Comparison of ENCODE assay signal across 1 cellular context in the genomic region with DNA sequence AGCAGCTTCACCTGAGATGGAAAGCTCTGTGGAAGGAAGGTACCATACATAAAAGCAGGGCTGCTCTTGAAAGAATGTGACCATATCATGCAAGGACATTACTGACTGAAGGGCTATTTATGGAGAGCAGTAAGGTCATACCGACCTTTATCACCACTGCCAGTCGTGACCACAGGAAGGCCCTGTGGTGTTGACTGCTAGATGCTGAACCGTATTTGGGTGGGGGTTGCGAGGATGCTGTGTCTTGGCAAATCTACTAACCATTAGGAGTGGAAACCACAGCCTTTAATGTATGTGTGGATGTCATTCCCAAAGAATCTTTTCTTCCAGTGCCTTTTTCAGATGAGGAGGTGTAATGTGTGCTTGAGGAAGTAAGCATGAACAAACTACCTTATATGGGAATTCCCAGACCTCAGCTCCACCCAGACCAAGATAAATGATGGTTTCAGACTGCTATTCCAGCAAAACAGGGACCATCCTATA.
TF ChIP-seq lines count a peak whose summit lies in the region.

No MANE protein-coding gene starts in this region.

TF ChIP-seq in GM12878, 131 proteins besides CTCF, POLR2A, EP300 and RAD21 (continued from another document and continues in another):
- TF ChIP-seq, protein P1, sequence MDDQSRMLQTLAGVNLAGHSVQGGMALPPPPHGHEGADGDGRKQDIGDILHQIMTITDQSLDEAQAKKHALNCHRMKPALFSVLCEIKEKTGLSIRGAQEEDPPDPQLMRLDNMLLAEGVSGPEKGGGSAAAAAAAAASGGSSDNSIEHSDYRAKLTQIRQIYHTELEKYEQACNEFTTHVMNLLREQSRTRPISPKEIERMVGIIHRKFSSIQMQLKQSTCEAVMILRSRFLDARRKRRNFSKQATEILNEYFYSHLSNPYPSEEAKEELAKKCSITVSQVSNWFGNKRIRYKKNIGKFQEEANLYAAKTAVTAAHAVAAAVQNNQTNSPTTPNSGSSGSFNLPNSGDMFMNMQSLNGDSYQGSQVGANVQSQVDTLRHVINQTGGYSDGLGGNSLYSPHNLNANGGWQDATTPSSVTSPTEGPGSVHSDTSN (IDR thresholded peaks at IDR 0.05; ENCODE audit: insufficient replicate concordance, low read depth, low read length) = no peak
- TF ChIP-seq MEF2A (IDR thresholded peaks at IDR 0.05; ENCODE audit: insufficient read depth, low read depth, low read length) (peak; percentile 79; the same call in 1 of the 2 replicates), EZH2 (IDR thresholded peaks at IDR 0.05; ENCODE audit: borderline replicate concordance, control insufficient read depth, low read depth, low read length) (no peak), RELA (IDR thresholded peaks at IDR 0.05; ENCODE audit: borderline replicate concordance, partially characterized antibody) (no peak), NFYA (IDR thresholded peaks at IDR 0.05; ENCODE audit: borderline replicate concordance, low read depth, low read length) (no peak), BACH1 (IDR thresholded peaks at IDR 0.05; ENCODE audit: borderline replicate concordance) (peak; percentile 50; the same call in 1 of the 2 replicates), PAX5 (IDR thresholded peaks at IDR 0.05; ENCODE audit: borderline replicate concordance, low read depth, low read length) (peak; percentile 82; the same call in 1 of the 2 replicates), CHD2 (IDR thresholded peaks at IDR 0.05; ENCODE audit: borderline replicate concordance, low read depth, low read length) (0 out of 2 replicates have a peak, but pooled peaks have one; percentile 60), FOXM1 (IDR thresholded peaks at IDR 0.05; ENCODE audit: low read depth, low read length) (peak; percentile 48; the same call in 1 of the 2 replicates), SPI1 (IDR thresholded peaks at IDR 0.05; ENCODE audit: borderline replicate concordance, insufficient read depth, low read depth, low read length) (no peak), FOS (IDR thresholded peaks at IDR 0.05; ENCODE audit: borderline replicate concordance, extremely low read depth, insufficient read length) (no peak), CBX5 (IDR thresholded peaks at IDR 0.05; ENCODE audit: low read depth) (no peak), ATF7 (IDR thresholded peaks at IDR 0.05; ENCODE audit: low read depth) (peak; percentile 58), MTA2 (IDR thresholded peaks at IDR 0.05; ENCODE audit: low read depth) (peak; percentile 49), NR2F1 (conservative IDR thresholded peaks at IDR 0.05) (peak; percentile 74), SUPT20H (IDR thresholded peaks at IDR 0.05; ENCODE audit: borderline replicate concordance, control insufficient read depth, low read depth, low read length) (no peak), ZBED1 (IDR thresholded peaks at IDR 0.05; ENCODE audit: borderline replicate concordance) (peak; percentile 77; the same call in 1 of the 2 replicates), YY1 (IDR thresholded peaks at IDR 0.05; ENCODE audit: low read depth, low read length) (no peak), ETV6 (conservative IDR thresholded peaks at IDR 0.05 in 1 of 2, IDR thresholded peaks at IDR 0.05 in 1 of 2; ENCODE audit: borderline replicate concordance in 1 of 2, low read depth in 1 of 2) (peak in 1 of 2 experiments; percentile 44; a peak in 1 of 4 replicates), GABPA (IDR thresholded peaks at IDR 0.05; ENCODE audit: low read depth) (no peak), FOXK2 (IDR thresholded peaks at IDR 0.05) (no peak), MXI1 (IDR thresholded peaks at IDR 0.05; ENCODE audit: low read depth, low read length) (no peak), TCF7 (IDR thresholded peaks at IDR 0.05; ENCODE audit: borderline replicate concordance) (no peak), PAX8 (IDR thresholded peaks at IDR 0.05) (no peak), IRF4 (IDR thresholded peaks at IDR 0.05; ENCODE audit: low read depth, low read length) (0 out of 2 replicates have a peak, but pooled peaks have one; percentile 34), MEF2B (IDR thresholded peaks at IDR 0.05; ENCODE audit: partially characterized antibody, poor library complexity, severe bottlenecking) (peak; percentile 64), SUZ12 (IDR thresholded peaks at IDR 0.05; ENCODE audit: unreplicated experiment) (no peak), SMAD5 (IDR thresholded peaks at IDR 0.05; ENCODE audit: low read depth) (no peak), JUND (IDR thresholded peaks at IDR 0.05; ENCODE audit: low read depth, low read length) (no peak), RBBP5 (conservative IDR thresholded peaks at IDR 0.05) (no peak), RUNX3 (IDR thresholded peaks at IDR 0.05; ENCODE audit: low read length) (peak; percentile 96), IKZF1 (conservative IDR thresholded peaks at IDR 0.05) (peak; percentile 90), SMAD1 (IDR thresholded peaks at IDR 0.05; ENCODE audit: low read depth, partially characterized antibody) (no peak), ESRRA (IDR thresholded peaks at IDR 0.05; ENCODE audit: low read length) (peak; percentile 76; the same call in 1 of the 2 replicates), DPF2 (IDR thresholded peaks at IDR 0.05) (peak; percentile 74), IKZF2 (IDR thresholded peaks at IDR 0.05) (peak; percentile 76), NFIC (IDR thresholded peaks at IDR 0.05; ENCODE audit: low read depth, low read length) (peak; percentile 58; the same call in 1 of the 2 replicates)
- TF ChIP-seq, protein P2, sequence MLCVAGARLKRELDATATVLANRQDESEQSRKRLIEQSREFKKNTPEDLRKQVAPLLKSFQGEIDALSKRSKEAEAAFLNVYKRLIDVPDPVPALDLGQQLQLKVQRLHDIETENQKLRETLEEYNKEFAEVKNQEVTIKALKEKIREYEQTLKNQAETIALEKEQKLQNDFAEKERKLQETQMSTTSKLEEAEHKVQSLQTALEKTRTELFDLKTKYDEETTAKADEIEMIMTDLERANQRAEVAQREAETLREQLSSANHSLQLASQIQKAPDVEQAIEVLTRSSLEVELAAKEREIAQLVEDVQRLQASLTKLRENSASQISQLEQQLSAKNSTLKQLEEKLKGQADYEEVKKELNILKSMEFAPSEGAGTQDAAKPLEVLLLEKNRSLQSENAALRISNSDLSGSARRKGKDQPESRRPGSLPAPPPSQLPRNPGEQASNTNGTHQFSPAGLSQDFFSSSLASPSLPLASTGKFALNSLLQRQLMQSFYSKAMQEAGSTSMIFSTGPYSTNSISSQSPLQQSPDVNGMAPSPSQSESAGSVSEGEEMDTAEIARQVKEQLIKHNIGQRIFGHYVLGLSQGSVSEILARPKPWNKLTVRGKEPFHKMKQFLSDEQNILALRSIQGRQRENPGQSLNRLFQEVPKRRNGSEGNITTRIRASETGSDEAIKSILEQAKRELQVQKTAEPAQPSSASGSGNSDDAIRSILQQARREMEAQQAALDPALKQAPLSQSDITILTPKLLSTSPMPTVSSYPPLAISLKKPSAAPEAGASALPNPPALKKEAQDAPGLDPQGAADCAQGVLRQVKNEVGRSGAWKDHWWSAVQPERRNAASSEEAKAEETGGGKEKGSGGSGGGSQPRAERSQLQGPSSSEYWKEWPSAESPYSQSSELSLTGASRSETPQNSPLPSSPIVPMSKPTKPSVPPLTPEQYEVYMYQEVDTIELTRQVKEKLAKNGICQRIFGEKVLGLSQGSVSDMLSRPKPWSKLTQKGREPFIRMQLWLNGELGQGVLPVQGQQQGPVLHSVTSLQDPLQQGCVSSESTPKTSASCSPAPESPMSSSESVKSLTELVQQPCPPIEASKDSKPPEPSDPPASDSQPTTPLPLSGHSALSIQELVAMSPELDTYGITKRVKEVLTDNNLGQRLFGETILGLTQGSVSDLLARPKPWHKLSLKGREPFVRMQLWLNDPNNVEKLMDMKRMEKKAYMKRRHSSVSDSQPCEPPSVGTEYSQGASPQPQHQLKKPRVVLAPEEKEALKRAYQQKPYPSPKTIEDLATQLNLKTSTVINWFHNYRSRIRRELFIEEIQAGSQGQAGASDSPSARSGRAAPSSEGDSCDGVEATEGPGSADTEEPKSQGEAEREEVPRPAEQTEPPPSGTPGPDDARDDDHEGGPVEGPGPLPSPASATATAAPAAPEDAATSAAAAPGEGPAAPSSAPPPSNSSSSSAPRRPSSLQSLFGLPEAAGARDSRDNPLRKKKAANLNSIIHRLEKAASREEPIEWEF (IDR thresholded peaks at IDR 0.05; ENCODE audit: insufficient replicate concordance, low read depth, low read length) = no peak
- TF ChIP-seq, protein P3, sequence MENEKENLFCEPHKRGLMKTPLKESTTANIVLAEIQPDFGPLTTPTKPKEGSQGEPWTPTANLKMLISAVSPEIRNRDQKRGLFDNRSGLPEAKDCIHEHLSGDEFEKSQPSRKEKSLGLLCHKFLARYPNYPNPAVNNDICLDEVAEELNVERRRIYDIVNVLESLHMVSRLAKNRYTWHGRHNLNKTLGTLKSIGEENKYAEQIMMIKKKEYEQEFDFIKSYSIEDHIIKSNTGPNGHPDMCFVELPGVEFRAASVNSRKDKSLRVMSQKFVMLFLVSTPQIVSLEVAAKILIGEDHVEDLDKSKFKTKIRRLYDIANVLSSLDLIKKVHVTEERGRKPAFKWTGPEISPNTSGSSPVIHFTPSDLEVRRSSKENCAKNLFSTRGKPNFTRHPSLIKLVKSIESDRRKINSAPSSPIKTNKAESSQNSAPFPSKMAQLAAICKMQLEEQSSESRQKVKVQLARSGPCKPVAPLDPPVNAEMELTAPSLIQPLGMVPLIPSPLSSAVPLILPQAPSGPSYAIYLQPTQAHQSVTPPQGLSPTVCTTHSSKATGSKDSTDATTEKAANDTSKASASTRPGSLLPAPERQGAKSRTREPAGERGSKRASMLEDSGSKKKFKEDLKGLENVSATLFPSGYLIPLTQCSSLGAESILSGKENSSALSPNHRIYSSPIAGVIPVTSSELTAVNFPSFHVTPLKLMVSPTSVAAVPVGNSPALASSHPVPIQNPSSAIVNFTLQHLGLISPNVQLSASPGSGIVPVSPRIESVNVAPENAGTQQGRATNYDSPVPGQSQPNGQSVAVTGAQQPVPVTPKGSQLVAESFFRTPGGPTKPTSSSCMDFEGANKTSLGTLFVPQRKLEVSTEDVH (IDR thresholded peaks at IDR 0.05; ENCODE audit: low read depth, partially characterized antibody) = no peak
- TF ChIP-seq, protein P4, sequence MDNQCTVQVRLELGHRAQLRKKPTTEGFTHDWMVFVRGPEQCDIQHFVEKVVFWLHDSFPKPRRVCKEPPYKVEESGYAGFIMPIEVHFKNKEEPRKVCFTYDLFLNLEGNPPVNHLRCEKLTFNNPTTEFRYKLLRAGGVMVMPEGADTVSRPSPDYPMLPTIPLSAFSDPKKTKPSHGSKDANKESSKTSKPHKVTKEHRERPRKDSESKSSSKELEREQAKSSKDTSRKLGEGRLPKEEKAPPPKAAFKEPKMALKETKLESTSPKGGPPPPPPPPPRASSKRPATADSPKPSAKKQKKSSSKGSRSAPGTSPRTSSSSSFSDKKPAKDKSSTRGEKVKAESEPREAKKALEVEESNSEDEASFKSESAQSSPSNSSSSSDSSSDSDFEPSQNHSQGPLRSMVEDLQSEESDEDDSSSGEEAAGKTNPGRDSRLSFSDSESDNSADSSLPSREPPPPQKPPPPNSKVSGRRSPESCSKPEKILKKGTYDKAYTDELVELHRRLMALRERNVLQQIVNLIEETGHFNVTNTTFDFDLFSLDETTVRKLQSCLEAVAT (IDR thresholded peaks at IDR 0.05) = peak; percentile 32; the same call in 1 of the 2 replicates
- TF ChIP-seq, protein P5, sequence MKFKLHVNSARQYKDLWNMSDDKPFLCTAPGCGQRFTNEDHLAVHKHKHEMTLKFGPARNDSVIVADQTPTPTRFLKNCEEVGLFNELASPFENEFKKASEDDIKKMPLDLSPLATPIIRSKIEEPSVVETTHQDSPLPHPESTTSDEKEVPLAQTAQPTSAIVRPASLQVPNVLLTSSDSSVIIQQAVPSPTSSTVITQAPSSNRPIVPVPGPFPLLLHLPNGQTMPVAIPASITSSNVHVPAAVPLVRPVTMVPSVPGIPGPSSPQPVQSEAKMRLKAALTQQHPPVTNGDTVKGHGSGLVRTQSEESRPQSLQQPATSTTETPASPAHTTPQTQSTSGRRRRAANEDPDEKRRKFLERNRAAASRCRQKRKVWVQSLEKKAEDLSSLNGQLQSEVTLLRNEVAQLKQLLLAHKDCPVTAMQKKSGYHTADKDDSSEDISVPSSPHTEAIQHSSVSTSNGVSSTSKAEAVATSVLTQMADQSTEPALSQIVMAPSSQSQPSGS (IDR thresholded peaks at IDR 0.05; ENCODE audit: low read length) = 0 out of 2 replicates have a peak, but pooled peaks have one; percentile 31
- TF ChIP-seq, protein P6, sequence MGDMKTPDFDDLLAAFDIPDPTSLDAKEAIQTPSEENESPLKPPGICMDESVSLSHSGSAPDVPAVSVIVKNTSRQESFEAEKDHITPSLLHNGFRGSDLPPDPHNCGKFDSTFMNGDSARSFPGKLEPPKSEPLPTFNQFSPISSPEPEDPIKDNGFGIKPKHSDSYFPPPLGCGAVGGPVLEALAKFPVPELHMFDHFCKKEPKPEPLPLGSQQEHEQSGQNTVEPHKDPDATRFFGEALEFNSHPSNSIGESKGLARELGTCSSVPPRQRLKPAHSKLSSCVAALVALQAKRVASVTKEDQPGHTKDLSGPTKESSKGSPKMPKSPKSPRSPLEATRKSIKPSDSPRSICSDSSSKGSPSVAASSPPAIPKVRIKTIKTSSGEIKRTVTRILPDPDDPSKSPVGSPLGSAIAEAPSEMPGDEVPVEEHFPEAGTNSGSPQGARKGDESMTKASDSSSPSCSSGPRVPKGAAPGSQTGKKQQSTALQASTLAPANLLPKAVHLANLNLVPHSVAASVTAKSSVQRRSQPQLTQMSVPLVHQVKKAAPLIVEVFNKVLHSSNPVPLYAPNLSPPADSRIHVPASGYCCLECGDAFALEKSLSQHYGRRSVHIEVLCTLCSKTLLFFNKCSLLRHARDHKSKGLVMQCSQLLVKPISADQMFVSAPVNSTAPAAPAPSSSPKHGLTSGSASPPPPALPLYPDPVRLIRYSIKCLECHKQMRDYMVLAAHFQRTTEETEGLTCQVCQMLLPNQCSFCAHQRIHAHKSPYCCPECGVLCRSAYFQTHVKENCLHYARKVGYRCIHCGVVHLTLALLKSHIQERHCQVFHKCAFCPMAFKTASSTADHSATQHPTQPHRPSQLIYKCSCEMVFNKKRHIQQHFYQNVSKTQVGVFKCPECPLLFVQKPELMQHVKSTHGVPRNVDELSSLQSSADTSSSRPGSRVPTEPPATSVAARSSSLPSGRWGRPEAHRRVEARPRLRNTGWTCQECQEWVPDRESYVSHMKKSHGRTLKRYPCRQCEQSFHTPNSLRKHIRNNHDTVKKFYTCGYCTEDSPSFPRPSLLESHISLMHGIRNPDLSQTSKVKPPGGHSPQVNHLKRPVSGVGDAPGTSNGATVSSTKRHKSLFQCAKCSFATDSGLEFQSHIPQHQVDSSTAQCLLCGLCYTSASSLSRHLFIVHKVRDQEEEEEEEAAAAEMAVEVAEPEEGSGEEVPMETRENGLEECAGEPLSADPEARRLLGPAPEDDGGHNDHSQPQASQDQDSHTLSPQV (IDR thresholded peaks at IDR 0.05) = no peak
- TF ChIP-seq, protein P7, sequence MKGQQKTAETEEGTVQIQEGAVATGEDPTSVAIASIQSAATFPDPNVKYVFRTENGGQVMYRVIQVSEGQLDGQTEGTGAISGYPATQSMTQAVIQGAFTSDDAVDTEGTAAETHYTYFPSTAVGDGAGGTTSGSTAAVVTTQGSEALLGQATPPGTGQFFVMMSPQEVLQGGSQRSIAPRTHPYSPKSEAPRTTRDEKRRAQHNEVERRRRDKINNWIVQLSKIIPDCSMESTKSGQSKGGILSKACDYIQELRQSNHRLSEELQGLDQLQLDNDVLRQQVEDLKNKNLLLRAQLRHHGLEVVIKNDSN (IDR thresholded peaks at IDR 0.05; ENCODE audit: borderline replicate concordance, extremely low read length, insufficient read depth, low read depth, low read length) = no peak
